In the genomic region with DNA sequence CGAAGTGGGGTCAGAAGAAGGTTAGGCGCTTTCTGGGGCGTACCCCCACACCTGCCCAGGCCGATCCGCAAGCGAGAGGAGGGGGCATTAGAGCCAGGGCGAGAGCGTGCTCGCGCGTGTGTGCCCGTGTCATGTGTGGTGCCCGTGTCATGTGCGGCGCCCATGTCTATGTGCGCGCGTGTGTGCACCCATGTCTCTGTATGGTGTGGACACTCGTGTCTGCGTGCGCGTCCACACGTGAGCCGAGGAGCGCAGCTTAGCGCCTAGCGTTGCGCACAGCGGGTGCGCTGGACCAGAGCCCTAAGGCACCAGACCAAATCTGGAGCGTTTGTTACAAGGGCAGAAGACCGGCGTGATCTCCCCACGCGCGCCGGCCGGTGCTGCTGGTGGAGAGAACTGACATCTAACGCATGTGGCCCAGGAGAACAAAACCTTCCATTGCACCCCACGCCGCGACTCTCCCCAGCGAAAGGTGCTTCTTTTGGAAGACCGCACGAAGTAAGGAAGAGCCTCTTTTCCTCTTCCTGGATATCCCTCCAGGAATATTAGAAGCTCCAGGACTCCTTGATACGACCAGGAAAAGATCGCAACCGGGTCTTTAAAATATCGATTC, we compare ENCODE assay signal across 8 cellular contexts. TPM values are rescaled to one million over a fixed set of nuclear protein-coding genes. Genes with fewer than 3 reads are reported as not detected.
A peak's percentile ranks its signal among the peaks of the same experiment; 100 is the strongest.
DNase-seq lines count a peak whose midpoint lies in the region; ATAC-seq and TF ChIP-seq lines count a peak whose summit lies in the region.

No MANE protein-coding gene starts in this region.

- WGBS in urinary bladder: 1% methylated on average over 49 of the region's 49 CpGs

- H3K4me2 ChIP-seq in neural progenitor cell: peak overlapping the region; percentile 99

- CTCF ChIA-PET in CD4-positive, alpha-beta T cell (lab: Charles Lee): no interaction called here

- H3K4me3 ChIP-seq in HUES6 (ENCODE audit: low read depth, low read length) (peak overlapping the region; percentile 81), fibroblast of the aortic adventitia (ENCODE audit: low read depth, low read length) (peak overlapping the region; percentile 68), neural progenitor cell (peak overlapping the region; percentile 70), urinary bladder (ENCODE audit: low read depth, low read length) (peak overlapping the region; percentile 51)

- ATAC-seq in CD4-positive, alpha-beta T cell (ENCODE audit: poor library complexity): peak; percentile 43
- ATAC-seq in GM21390 (IDR thresholded peaks at IDR 0.05; ENCODE audit: unreplicated experiment): peak; percentile 32
- peak; percentile 38 to 53 for ATAC-seq in activated T-cell treated with anti-CD3 and anti-CD28 coated beads, Interleukin-2, amount 50 U/mL, for 72 hours (replicated peaks in 1 of 2)

- H3K27me3 ChIP-seq in CD4-positive, alpha-beta T cell (ENCODE audit: control insufficient read depth, insufficient read depth, low read length): peaks cover 5% of the 10 kb centered on the region
- H3K27me3 ChIP-seq in HUES6 (ENCODE audit: control insufficient read depth, insufficient read depth, low read length) (peaks cover 44% of the 10 kb centered on the region), neural progenitor cell (peaks cover 49% of the 10 kb centered on the region)

- no peaks in the 10 kb centered on the region for H3K9me3 Mint-ChIP-seq in CD4-positive, alpha-beta T cell
- H3K9me3 Mint-ChIP-seq in activated T-cell treated with anti-CD3 and anti-CD28 coated beads, Interleukin-2, amount 50 U/mL, for 72 hours: no peaks in the 10 kb centered on the region
- H3K9me3 Mint-ChIP-seq in neural progenitor cell: no peaks in the 10 kb centered on the region

- no peaks in the 10 kb centered on the region for H3K79me2 ChIP-seq in neural progenitor cell (ENCODE audit: low read depth)

- no peak overlapping the region for H3K9ac ChIP-seq in HUES6 (ENCODE audit: low read length)
- no peak overlapping the region for H3K9ac ChIP-seq in neural progenitor cell

- H3K4me1 ChIP-seq in HUES6 (ENCODE audit: control insufficient read depth, insufficient read depth, low read length) (peaks cover 21% of the 10 kb centered on the region), neural progenitor cell (peaks cover 26% of the 10 kb centered on the region), urinary bladder (ENCODE audit: insufficient read depth) (no peaks in the 10 kb centered on the region)

- H3F3A ChIP-seq in neural progenitor cell (ENCODE audit: low read depth): peaks cover 16% of the 10 kb centered on the region

- intact Hi-C loops in CD4-positive, alpha-beta T cell (cut with DNase I, micrococcal nuclease): no loop called here

- no peaks in the 10 kb centered on the region for H3K36me3 ChIP-seq in HUES6 (ENCODE audit: control insufficient read depth, insufficient read depth, low read length)
- no peaks in the 10 kb centered on the region for H3K36me3 ChIP-seq in neural progenitor cell
- H3K36me3 ChIP-seq in urinary bladder (ENCODE audit: insufficient read depth): no peaks in the 10 kb centered on the region

- peaks cover 32% of the 10 kb centered on the region for H3K4me1 Mint-ChIP-seq in CD4-positive, alpha-beta T cell (ENCODE audit: low read depth)
- H3K4me1 Mint-ChIP-seq in activated T-cell treated with anti-CD3 and anti-CD28 coated beads, Interleukin-2, amount 50 U/mL, for 72 hours (ENCODE audit: low read depth): peaks cover 46% of the 10 kb centered on the region
- H3K4me1 Mint-ChIP-seq in neural progenitor cell: peaks cover 25% of the 10 kb centered on the region

- peaks cover 37% of the 10 kb centered on the region for H3K27me3 Mint-ChIP-seq in CD4-positive, alpha-beta T cell
- H3K27me3 Mint-ChIP-seq in activated T-cell treated with anti-CD3 and anti-CD28 coated beads, Interleukin-2, amount 50 U/mL, for 72 hours (ENCODE audit: low read depth): peaks cover 19% of the 10 kb centered on the region
- peaks cover 17% of the 10 kb centered on the region for H3K27me3 Mint-ChIP-seq in neural progenitor cell (ENCODE audit: insufficient read depth, low read depth)

- POLR2A ChIA-PET in CD4-positive, alpha-beta T cell (lab: Charles Lee): interaction anchor here (1.0 kb wide), 2 partner anchors 71 to 291 kb away, joined by 4 to 5 read pairs; a partner anchor contains a TSS

- H3K36me3 Mint-ChIP-seq in CD4-positive, alpha-beta T cell (ENCODE audit: low read depth): peaks cover 6% of the 10 kb centered on the region
- peaks cover 0 to 1% of the 10 kb centered on the region in 2 donors for H3K36me3 Mint-ChIP-seq in activated T-cell treated with anti-CD3 and anti-CD28 coated beads, Interleukin-2, amount 50 U/mL, for 72 hours (ENCODE audit: insufficient read depth in 2 of 2)
- no peaks in the 10 kb centered on the region for H3K36me3 Mint-ChIP-seq in neural progenitor cell

- H3K27ac Mint-ChIP-seq in CD4-positive, alpha-beta T cell: peak overlapping the region; percentile 44
- peak overlapping the region; percentile 68 for H3K27ac Mint-ChIP-seq in activated T-cell treated with anti-CD3 and anti-CD28 coated beads, Interleukin-2, amount 50 U/mL, for 72 hours
- no peak overlapping the region for H3K27ac Mint-ChIP-seq in neural progenitor cell

- no peak overlapping the region for H3K27ac ChIP-seq in CD4-positive, alpha-beta T cell (ENCODE audit: low read depth, low read length)
- H3K27ac ChIP-seq in HUES6 (ENCODE audit: low read depth, low read length) (no peak overlapping the region), neural progenitor cell (no peak overlapping the region), urinary bladder (ENCODE audit: low read depth) (no peak overlapping the region)

- no peak for TF ChIP-seq CTCF in CD4-positive, alpha-beta T cell (IDR thresholded peaks at IDR 0.05)
- TF ChIP-seq CTCF in fibroblast of the aortic adventitia (IDR thresholded peaks at IDR 0.05; ENCODE audit: insufficient read depth, low read length) (no peak), neural progenitor cell (IDR thresholded peaks at IDR 0.05) (no peak)

- H4K20me1 ChIP-seq in neural progenitor cell (ENCODE audit: low read depth): peaks cover 8% of the 10 kb centered on the region

- H3K9me3 ChIP-seq in CD4-positive, alpha-beta T cell (ENCODE audit: control insufficient read depth, low read length): no peaks in the 10 kb centered on the region
- H3K9me3 ChIP-seq in HUES6 (ENCODE audit: control insufficient read depth, insufficient read depth, low read depth, low read length): no peaks in the 10 kb centered on the region
- H3K9me3 ChIP-seq in neural progenitor cell (ENCODE audit: low read depth): no peaks in the 10 kb centered on the region

- H3K4me3 Mint-ChIP-seq in CD4-positive, alpha-beta T cell: peak overlapping the region; percentile 85
- peak overlapping the region; percentile 92 to 95 for H3K4me3 Mint-ChIP-seq in activated T-cell treated with anti-CD3 and anti-CD28 coated beads, Interleukin-2, amount 50 U/mL, for 72 hours
- peak overlapping the region; percentile 88 for H3K4me3 Mint-ChIP-seq in neural progenitor cell

- peak in 7 of 10 experiments; percentile 0 to 35 (median 2) for DNase-seq in CD4-positive, alpha-beta T cell
- peak; percentile 31 to 43 for DNase-seq in activated T-cell treated with anti-CD3 and anti-CD28 coated beads, Interleukin-2, amount 50 U/mL, for 72 hours
- DNase-seq in fibroblast of the aortic adventitia (ENCODE audit: low read depth): peak; percentile 36
- peak; percentile 39 for DNase-seq in neural progenitor cell (ENCODE audit: low spot score)
- no peak for DNase-seq in GF-D8 (lab: John Stamatoyannopoulos, UW)

- no peak overlapping the region for H2AFZ ChIP-seq in neural progenitor cell (replicated peaks)

RNA-seq across cellular contexts. Expression of a gene that starts 0.6 kb away (rescaled TPM):
- under 1 TPM; 0.08 to 0.44 TPM for total RNA-seq in CD4-positive, alpha-beta T cell
- 1 to 10 TPM; 3.4 to 4.3 TPM for total RNA-seq in activated T-cell treated with anti-CD3 and anti-CD28 coated beads, Interleukin-2, amount 50 U/mL, for 72 hours
- total RNA-seq in fibroblast of the aortic adventitia (ENCODE audit: low replicate concordance) (0.65 and 1.9 TPM in 2 replicates), neural progenitor cell (ENCODE audit: low replicate concordance) (not detected in 2 replicates), urinary bladder (0.53 TPM)
- polyA plus RNA-seq in urinary bladder: 1.3 TPM
